In the genomic region with DNA sequence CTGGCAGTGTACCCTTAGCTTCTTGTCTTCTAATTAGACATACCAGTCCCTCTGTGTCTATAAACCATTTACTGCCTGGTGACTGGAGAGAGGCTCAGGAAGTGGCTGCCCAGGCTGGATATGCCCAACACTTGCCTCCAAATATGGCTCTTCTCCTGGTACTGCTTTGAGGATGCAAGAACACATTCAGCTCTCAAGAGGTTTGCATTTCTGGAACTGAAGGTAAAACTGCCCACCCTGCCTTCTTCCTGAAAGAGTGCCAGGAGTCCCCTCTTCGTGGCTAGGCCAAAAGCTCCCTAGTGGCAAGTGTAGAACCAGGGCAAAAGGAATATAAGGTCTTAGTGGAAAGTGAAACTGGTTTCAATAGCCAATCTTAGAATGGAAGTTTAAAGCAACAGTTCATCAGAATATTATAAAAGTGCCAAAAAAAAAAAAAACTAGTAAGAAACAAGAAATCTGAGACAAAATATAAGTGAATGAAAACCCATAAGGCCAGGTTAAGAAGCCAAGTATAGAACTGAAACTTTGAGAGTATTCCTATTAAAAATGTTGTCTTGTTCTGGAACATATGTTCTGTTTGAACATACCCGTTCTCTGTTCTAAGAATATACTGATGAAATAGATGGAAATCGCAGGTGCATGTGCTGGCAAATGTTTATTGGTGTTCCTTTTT, we compare ENCODE assay signal across 19 cellular contexts.
DNase-seq lines count a peak whose midpoint lies in the region; ATAC-seq, FAIRE-seq and TF ChIP-seq lines count a peak whose summit lies in the region.
"Had no signal": no experiment of that assay in that cellular context is flagged by ENCODE, and none has a peak within 500 bp of the region (broad histone marks: within the 10 kb centered on the region; RNA-seq: fewer than 3 reads in every experiment).

No MANE protein-coding gene starts in this region.

- H3K23me2 ChIP-seq in H1 (ENCODE audit: low read depth, low read length): no peaks in the 10 kb centered on the region

- no peak overlapping the region for H3K4me3 ChIP-seq in right cardiac atrium (ENCODE audit: low read length)
- H3K4me3 ChIP-seq in H1 (ENCODE audit: extremely low read depth in 1 of 4, insufficient read depth in 2 of 4, low read depth in 3 of 4, low read length in 4 of 4): no peak overlapping the region
- no peak overlapping the region for H3K4me3 ChIP-seq in sigmoid colon
- H3K4me3 ChIP-seq in psoas muscle: no peak overlapping the region
- H3K4me3 ChIP-seq: MG63 had no signal

- H3K27ac ChIP-seq in right cardiac atrium (ENCODE audit: low read length): peak overlapping the region; percentile 6
- no peak overlapping the region for H3K27ac ChIP-seq in H1 (ENCODE audit: low read depth, low read length)
- peak overlapping the region; percentile 20 to 81 (median 62) for H3K27ac ChIP-seq in sigmoid colon
- no peak overlapping the region for H3K27ac ChIP-seq in psoas muscle

- H2BK120ac ChIP-seq in H1 (replicated peaks; ENCODE audit: low read depth, low read length): no peak overlapping the region

- CTCF ChIA-PET in H1 (lab: Charles Lee; ENCODE audit: partially characterized antibody): no interaction called here

- ATAC-seq in right cardiac atrium (no peak), Right ventricle myocardium inferior (no peak), psoas muscle (no peak), HG03432 (IDR thresholded peaks at IDR 0.05; ENCODE audit: unreplicated experiment) (no peak), HG02571 (IDR thresholded peaks at IDR 0.05; ENCODE audit: unreplicated experiment) (no peak)
- ATAC-seq: HCT116 had no signal

- TF ChIP-seq POLR2A in H1 (IDR thresholded peaks at IDR 0.05; ENCODE audit: control extremely low read depth in 1 of 2, low read depth in 2 of 2, low read length in 2 of 2) (no peak), sigmoid colon (IDR thresholded peaks at IDR 0.05) (no peak)

- H4K20me1 ChIP-seq in H1 (replicated peaks in 1 of 2; ENCODE audit: control insufficient read depth in 1 of 2, insufficient read depth in 2 of 2, low read length in 2 of 2): no peaks in the 10 kb centered on the region

- TF ChIP-seq RAD21 in H1 (IDR thresholded peaks at IDR 0.05 in 1 of 2, conservative IDR thresholded peaks at IDR 0.05 in 1 of 2; ENCODE audit: low read depth in 2 of 2, low read length in 2 of 2): no peak

- no peak overlapping the region for H2BK15ac ChIP-seq in H1 (ENCODE audit: low read length)

- no peak overlapping the region for H2AK5ac ChIP-seq in H1 (ENCODE audit: low read depth, low read length)

- no peak for DNase-seq in right cardiac atrium
- no peak for DNase-seq in Right ventricle myocardium inferior (ENCODE audit: missing footprints)
- DNase-seq in H1 (ENCODE audit: low read depth in 1 of 2, low spot score in 2 of 2): no peak
- no peak for DNase-seq in sigmoid colon
- DNase-seq in psoas muscle: no peak
- no peak for DNase-seq in cerebellum (ENCODE audit: low spot score)
- DNase-seq: 8988T; BE2C; CD4-positive, alpha-beta T cell; DMS79; KG1; MG63; NCI-H1092 treated with DMSO at 0.1 percent for 48 hours; NCI-H1694 treated with DMSO at 0.1 percent for 48 hours; NCI-H345; NCI-H526 treated with DMSO at 0.1 percent for 48 hours had no signal

- H3K56ac ChIP-seq in H1 (replicated peaks; ENCODE audit: insufficient read length, low read depth, low read length): no peak overlapping the region

- intact Hi-C loops in right cardiac atrium (cut with DNase I): no loop called here
- intact Hi-C loops in Right ventricle myocardium inferior (cut with DNase I): no loop called here
- intact Hi-C loops in sigmoid colon (cut with DNase I): no loop called here
- intact Hi-C loops in psoas muscle (cut with DNase I): no loop called here

- H3K14ac ChIP-seq in H1 (ENCODE audit: insufficient read length): no peak overlapping the region

- no peak overlapping the region for H2BK12ac ChIP-seq in H1 (ENCODE audit: low read depth, low read length)

- peak overlapping the region; percentile 14; the same call in 1 of the 2 replicates for H4K8ac ChIP-seq in H1 (ENCODE audit: extremely low read depth, insufficient read depth, low read length)

- H3K79me2 ChIP-seq in H1 (ENCODE audit: control insufficient read depth in 1 of 2, insufficient read depth in 2 of 2, low read length in 2 of 2): no peaks in the 10 kb centered on the region

- no peak overlapping the region for H4K5ac ChIP-seq in H1 (ENCODE audit: insufficient read length, low read depth, low read length)

- H2AFZ ChIP-seq in H1 (ENCODE audit: low read length): no peak overlapping the region

- peaks cover 5% of the 10 kb centered on the region for H3K4me1 ChIP-seq in right cardiac atrium (ENCODE audit: control insufficient read depth, insufficient read depth, low read length)
- no peaks in the 10 kb centered on the region for H3K4me1 ChIP-seq in H1 (replicated peaks in 1 of 4; ENCODE audit: control insufficient read depth in 3 of 4, insufficient read depth in 4 of 4, low read length in 3 of 4)
- peaks cover 0 to 28% (median 22%) of the 10 kb centered on the region in 4 donors for H3K4me1 ChIP-seq in sigmoid colon
- H3K4me1 ChIP-seq in psoas muscle: no peaks in the 10 kb centered on the region
- H3K4me1 ChIP-seq: BE2C had no signal

- TF ChIP-seq CTCF in H1 (IDR thresholded peaks at IDR 0.05; ENCODE audit: control extremely low read depth in 1 of 3, insufficient read depth in 1 of 3, low read depth in 1 of 3, low read length in 3 of 3) (no peak), sigmoid colon (IDR thresholded peaks at IDR 0.05) (no peak), psoas muscle (IDR thresholded peaks at IDR 0.05) (no peak)

- no peak overlapping the region for H3K23ac ChIP-seq in H1 (ENCODE audit: insufficient read length)

- no peak overlapping the region for H3K4ac ChIP-seq in H1 (replicated peaks; ENCODE audit: insufficient read length, low read depth, low read length)

- no peak overlapping the region for H3K18ac ChIP-seq in H1 (ENCODE audit: extremely low read depth, low read length)

- no peak overlapping the region for H3K4me2 ChIP-seq in H1 (ENCODE audit: insufficient read depth in 1 of 2, low read depth in 2 of 2, low read length in 2 of 2)

- POLR2A ChIA-PET in H1 (lab: Charles Lee; ENCODE audit: partially characterized antibody): interaction anchor here (0.6 kb wide), 1 partner anchor 34 kb away, joined by 3 read pairs; no protein-coding TSS in a partner anchor

- H3K9ac ChIP-seq in H1 (replicated peaks in 1 of 4; ENCODE audit: extremely low read depth in 1 of 4, low read depth in 3 of 4, low read length in 3 of 4): no peak overlapping the region

- no peaks in the 10 kb centered on the region for H3K36me3 ChIP-seq in H1 (ENCODE audit: control insufficient read depth in 2 of 4, insufficient read depth in 4 of 4, low read length in 3 of 4)
- no peaks in the 10 kb centered on the region for H3K36me3 ChIP-seq in sigmoid colon
- no peaks in the 10 kb centered on the region for H3K36me3 ChIP-seq in psoas muscle (ENCODE audit: insufficient read depth in 1 of 2, low read depth in 1 of 2)
- H3K36me3 ChIP-seq: BE2C, MG63 had no signal

- H3K79me1 ChIP-seq in H1 (ENCODE audit: low read depth, low read length): no peaks in the 10 kb centered on the region

- H3K27me3 ChIP-seq in right cardiac atrium (ENCODE audit: control insufficient read depth, insufficient read depth): no peaks in the 10 kb centered on the region
- no peaks in the 10 kb centered on the region for H3K27me3 ChIP-seq in H1 (replicated peaks in 1 of 4; ENCODE audit: control insufficient read depth in 3 of 4, extremely low read depth in 1 of 4, insufficient read depth in 3 of 4, low read length in 3 of 4)
- no peaks in the 10 kb centered on the region for H3K27me3 ChIP-seq in sigmoid colon
- no peaks in the 10 kb centered on the region for H3K27me3 ChIP-seq in psoas muscle (ENCODE audit: insufficient read depth in 3 of 3, low read length in 2 of 3)

- H2BK20ac ChIP-seq in H1 (ENCODE audit: low read length): no peak overlapping the region

- TF ChIP-seq EP300 in H1 (IDR thresholded peaks at IDR 0.05; ENCODE audit: borderline replicate concordance in 1 of 2, low read depth in 2 of 2, low read length in 2 of 2) (no peak), sigmoid colon (IDR thresholded peaks at IDR 0.05) (no peak)

- 69% methylated on average over 3 of the region's 3 CpGs for WGBS in right cardiac atrium
- 91% methylated on average over 3 of the region's 3 CpGs; no CpG with 5 or more reads in 1 of the 2 experiments for WGBS in H1 (ENCODE audit: extremely low coverage in 1 of 2, insufficient coverage in 1 of 2, insufficient read length in 1 of 2, insufficient replicate concordance in 2 of 2, low coverage in 1 of 2, low lambda C conversion rate in 2 of 2, missing lambda C conversion rate in 1 of 2), 2 experiments
- 49 to 70% methylated on average over 3 of the region's 3 CpGs for WGBS in sigmoid colon, 2 donors
- 64 to 65% (median 64%) methylated on average over 3 of the region's 3 CpGs for WGBS in psoas muscle, 3 donors

- no peak for FAIRE-seq in H1 (lab: Jason Lieb, UNC)

- H3K9me3 ChIP-seq in right cardiac atrium (ENCODE audit: control insufficient read depth, low read length) (no peaks in the 10 kb centered on the region), H1 (ENCODE audit: insufficient read depth in 2 of 2, low read depth in 1 of 2, low read length in 1 of 2) (no peaks in the 10 kb centered on the region), sigmoid colon (no peaks in the 10 kb centered on the region), psoas muscle (no peaks in the 10 kb centered on the region)
- H3K9me3 ChIP-seq: BE2C, MG63 had no signal

- H2BK5ac ChIP-seq in H1 (ENCODE audit: low read depth, low read length): no peak overlapping the region

- H4K91ac ChIP-seq in H1 (replicated peaks; ENCODE audit: insufficient read length, low read length): peak overlapping the region; percentile 23

TF ChIP-seq in H1, 55 proteins besides CTCF, POLR2A, EP300 and RAD21 (continues in another document):
- no peak for TF ChIP-seq TCF12 (IDR thresholded peaks at IDR 0.05; ENCODE audit: low read depth, low read length)
- no peak for TF ChIP-seq SP1 (IDR thresholded peaks at IDR 0.05; ENCODE audit: low read depth, low read length)
- TF ChIP-seq USF2 (IDR thresholded peaks at IDR 0.05; ENCODE audit: low read length): no peak
- no peak for TF ChIP-seq TAF1 (IDR thresholded peaks at IDR 0.05; ENCODE audit: low read depth, low read length)

Comparison
In these comparisons a context has a peak if more than half of its experiments do, and no peak if none do; other contexts are left out.
1. H3K27ac ChIP-seq: peak in right cardiac atrium (single experiment) and sigmoid colon (4 of 4); none in H1 (single experiment) and psoas muscle (single experiment).